2 cellular contexts compared by ENCODE assay signal in genomic region chr19:46721269-46722003, GRCh38.
A peak's percentile ranks its signal among the peaks of the same experiment; 100 is the strongest.
TF ChIP-seq lines count a peak whose summit lies in the region.

No MANE protein-coding gene starts in this region.

TF ChIP-seq in HCT116, 20 proteins besides CTCF, POLR2A, EP300 and RAD21:
- TF ChIP-seq SRF (IDR thresholded peaks at IDR 0.05; ENCODE audit: low read depth) (no peak), CEBPB (IDR thresholded peaks at IDR 0.05; ENCODE audit: low read depth) (no peak), FOSL1 (IDR thresholded peaks at IDR 0.05; ENCODE audit: low read depth) (no peak), POLR2AphosphoS5 (IDR thresholded peaks at IDR 0.05; ENCODE audit: low read depth, low read length) (no peak), ZNF274 (IDR thresholded peaks at IDR 0.05; ENCODE audit: low read depth, low read length) (no peak), EGR1 (IDR thresholded peaks at IDR 0.05; ENCODE audit: low read depth) (no peak), ZFX (IDR thresholded peaks at IDR 0.05) (no peak), EZH2 (IDR thresholded peaks at IDR 0.05) (no peak), SIN3A (IDR thresholded peaks at IDR 0.05; ENCODE audit: low read depth) (no peak)

TF ChIP-seq in K562, 482 proteins besides CTCF, POLR2A, EP300 and RAD21:
- TF ChIP-seq VEZF1 (CRISPR knock-in tag; IDR thresholded peaks at IDR 0.05) (0 out of 2 replicates have a peak, but pooled peaks have one; percentile 11), TEAD2 (tag; IDR thresholded peaks at IDR 0.05) (no peak), CTCFL (IDR thresholded peaks at IDR 0.05; ENCODE audit: borderline replicate concordance, insufficient read depth, low read depth, low read length, poor library complexity, severe bottlenecking) (peak; percentile 48), GABPB1 (CRISPR knock-in tag; IDR thresholded peaks at IDR 0.05) (0 out of 2 replicates have a peak, but pooled peaks have one; percentile 25), ZBTB7A (IDR thresholded peaks at IDR 0.05; ENCODE audit: borderline replicate concordance, control insufficient read depth, low read depth, low read length) (peak; percentile 56; the same call in 1 of the 2 replicates), THRB (CRISPR knock-in tag; conservative IDR thresholded peaks at IDR 0.05) (no peak), ZBTB33 (CRISPR knock-in tag; IDR thresholded peaks at IDR 0.05) (peak; percentile 92), POLR2G (IDR thresholded peaks at IDR 0.05; ENCODE audit: low read depth, low read length) (peak; percentile 27; the same call in 1 of the 2 replicates)
TF ChIP-seq in K562: peak in this region for 6.
